9 cellular contexts compared by ENCODE assay signal in genomic region chr12:111407371-111408115, GRCh38. TPM values are rescaled to one million over a fixed set of nuclear protein-coding genes. Genes with fewer than 3 reads are reported as not detected.
DNase-seq lines count a peak whose midpoint lies in the region; ATAC-seq and TF ChIP-seq lines count a peak whose summit lies in the region.
"Had no signal": no experiment of that assay in that cellular context is flagged by ENCODE, and none has a peak within 500 bp of the region (broad histone marks: within the 10 kb centered on the region; RNA-seq: fewer than 3 reads in every experiment).

No MANE protein-coding gene starts in this region.

- H3K4me1 Mint-ChIP-seq in WTC11 = peaks cover 68% of the 10 kb centered on the region

- 0 out of 2 replicates have a peak, but pooled peaks cover 2% of the 10 kb centered on the region for H3K27me3 Mint-ChIP-seq in WTC11 (ENCODE audit: low read depth)

- TF ChIP-seq POLR2A in GM15510 (IDR thresholded peaks at IDR 0.05; ENCODE audit: borderline replicate concordance, extremely low read depth, insufficient read length) (peak; percentile 11), GM18505 (IDR thresholded peaks at IDR 0.05; ENCODE audit: borderline replicate concordance, extremely low read depth, insufficient read depth, insufficient read length) (no peak)

- H3K9me3 Mint-ChIP-seq in WTC11 = no peaks in the 10 kb centered on the region

- H3K4me3 ChIP-seq in skeletal muscle cell (ENCODE audit: low read depth, low read length) = peak overlapping the region; percentile 92

- H3K36me3 Mint-ChIP-seq in WTC11 = no peaks in the 10 kb centered on the region

- POLR2A ChIA-PET in WTC11 (lab: Charles Lee) = interaction anchor here (1.1 kb wide), 1 partner anchor 22 kb away, joined by 3 read pairs; no protein-coding TSS in a partner anchor

- ATAC-seq in WTC11 (no peak), HG03342 (IDR thresholded peaks at IDR 0.05; ENCODE audit: unreplicated experiment) (no peak), GM18505 (IDR thresholded peaks at IDR 0.05; ENCODE audit: unreplicated experiment) (no peak)

- no peak for TF ChIP-seq CTCF in WTC11 (IDR thresholded peaks at IDR 0.05)

- no peak for DNase-seq in WTC11 (ENCODE audit: low spot score)
- DNase-seq in glomerular visceral epithelial cell (ENCODE audit: extremely low spot score) = peak; percentile 13
- DNase-seq in skeletal muscle cell (ENCODE audit: low read depth) = no peak
- no peak for DNase-seq in NCI-H1417 (lab: John Stamatoyannopoulos, UW)
- DNase-seq in DMS53 (lab: John Stamatoyannopoulos, UW) = no peak
- DNase-seq: activated effector memory CD4-positive, alpha-beta T cell treated with Interleukin-2 at 50 U/mL for 16 hours had no signal

- peak overlapping the region; percentile 80 for H3K4me3 Mint-ChIP-seq in WTC11

- H3K27ac Mint-ChIP-seq in WTC11 = peak overlapping the region; percentile 53; the same call in 1 of the 2 replicates

- CTCF ChIA-PET in WTC11 (lab: Charles Lee) = interaction anchor here (1.1 to 2.8 kb wide), 2 partner anchors 17 to 44 kb away, joined by 4 to 14 read pairs; no protein-coding TSS in a partner anchor

TF ChIP-seq in WTC11, 78 proteins besides CTCF, POLR2A, EP300 and RAD21:
- TF ChIP-seq ZNF121 (CRISPR knock-in tag; IDR thresholded peaks at IDR 0.05) = no peak

RNA-seq across cellular contexts. Expression of gene SH2B3, which starts 1.8 kb away (rescaled TPM):
- total RNA-seq in WTC11 (2021) = 20.5 to 31.8 TPM (median 20.7 TPM) in 3 replicates

RNA-seq across cellular contexts. Expression of gene PHETA1, which starts 38.6 kb away (rescaled TPM):
- 12.4 to 18.6 TPM (median 14.9 TPM) in 3 replicates for total RNA-seq in WTC11 (2021)
